11 cellular contexts compared by ENCODE assay signal in the genomic region with DNA sequence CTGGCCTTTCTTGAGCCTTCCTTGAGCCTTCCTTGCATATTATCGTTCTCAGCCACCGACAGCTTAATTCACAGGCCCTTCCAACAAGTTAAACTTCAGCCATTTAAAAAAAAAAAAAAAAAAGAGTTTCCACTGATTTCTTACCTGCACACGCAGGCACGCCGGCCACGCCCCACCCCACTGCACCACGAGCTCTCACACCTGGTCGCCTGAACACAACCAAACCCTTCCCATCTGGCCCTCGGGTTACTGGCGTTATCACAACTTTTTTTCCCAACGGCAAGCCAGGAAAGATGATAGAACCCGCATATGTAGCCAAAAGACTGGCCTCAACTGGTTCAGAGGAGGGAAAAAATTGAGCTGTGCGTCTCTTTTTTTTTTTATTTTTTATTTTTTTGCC. TPM values are rescaled to one million over a fixed set of nuclear protein-coding genes. Genes with fewer than 3 reads are reported as not detected.
DNase-seq lines count a peak whose midpoint lies in the region; ATAC-seq and TF ChIP-seq lines count a peak whose summit lies in the region.
"Had no signal": no experiment of that assay in that cellular context is flagged by ENCODE, and none has a peak within 500 bp of the region (broad histone marks: within the 10 kb centered on the region; RNA-seq: fewer than 3 reads in every experiment).

No MANE protein-coding gene starts in this region.

- peak overlapping the region; percentile 13 for H3K27ac Mint-ChIP-seq in CD4-positive, alpha-beta T cell
- H3K27ac Mint-ChIP-seq in WTC11, result peak overlapping the region; percentile 69
- H3K27ac Mint-ChIP-seq in mesothelial cell of epicardium, result peak overlapping the region; percentile 96
- H3K27ac Mint-ChIP-seq: activated CD4-positive, alpha-beta memory T cell treated with anti-CD3 and anti-CD28 coated beads for 36 hours had no signal

- no peaks in the 10 kb centered on the region for H3K36me3 Mint-ChIP-seq in CD4-positive, alpha-beta T cell (ENCODE audit: low read depth)
- H3K36me3 Mint-ChIP-seq in WTC11 (peaks cover 15% of the 10 kb centered on the region), mesothelial cell of epicardium (peaks cover 11% of the 10 kb centered on the region)
- H3K36me3 Mint-ChIP-seq: activated CD4-positive, alpha-beta memory T cell treated with anti-CD3 and anti-CD28 coated beads for 36 hours had no signal

- H3K9me3 ChIP-seq in CD4-positive, alpha-beta T cell (ENCODE audit: control insufficient read depth, low read length), result no peaks in the 10 kb centered on the region
- no peaks in the 10 kb centered on the region for H3K9me3 ChIP-seq in HEK293 (ENCODE audit: control insufficient read depth, insufficient read depth, low read depth, low read length)
- H3K9me3 ChIP-seq: esophagus muscularis mucosa, upper lobe of left lung had no signal

- CTCF ChIA-PET in CD4-positive, alpha-beta T cell (lab: Charles Lee), result no interaction called here
- CTCF ChIA-PET in HEK293 (lab: Yijun Ruan, JAX), result interaction anchor here (0.6 to 1.2 kb wide), 5 partner anchors 9 to 35 kb away, joined by 3 to 4 read pairs (median 3); no protein-coding TSS in a partner anchor
- CTCF ChIA-PET in WTC11 (lab: Charles Lee), result interaction anchor here (0.6 to 1.4 kb wide), 7 partner anchors 9 to 323 kb away, joined by 3 read pairs; no protein-coding TSS in a partner anchor

- H3K4me3 Mint-ChIP-seq in CD4-positive, alpha-beta T cell, result no peak overlapping the region
- H3K4me3 Mint-ChIP-seq in WTC11 (peak overlapping the region; percentile 30), mesothelial cell of epicardium (peak overlapping the region; percentile 51)
- H3K4me3 Mint-ChIP-seq: activated CD4-positive, alpha-beta memory T cell treated with anti-CD3 and anti-CD28 coated beads for 36 hours had no signal

- H3K9me3 Mint-ChIP-seq in CD4-positive, alpha-beta T cell, result no peaks in the 10 kb centered on the region
- no peaks in the 10 kb centered on the region for H3K9me3 Mint-ChIP-seq in WTC11
- H3K9me3 Mint-ChIP-seq in mesothelial cell of epicardium, result no peaks in the 10 kb centered on the region
- H3K9me3 Mint-ChIP-seq: activated CD4-positive, alpha-beta memory T cell treated with anti-CD3 and anti-CD28 coated beads for 36 hours had no signal

- no peak overlapping the region for H3K27ac ChIP-seq in CD4-positive, alpha-beta T cell (ENCODE audit: low read depth, low read length)
- peak overlapping the region; percentile 85 for H3K27ac ChIP-seq in HEK293 (ENCODE audit: extremely low read depth, low read depth, low read length)
- H3K27ac ChIP-seq: upper lobe of left lung had no signal

- intact Hi-C loops in CD4-positive, alpha-beta T cell (cut with DNase I, micrococcal nuclease), result no loop called here

- POLR2A ChIA-PET in CD4-positive, alpha-beta T cell (lab: Charles Lee), result interaction anchor here (1.2 kb wide), 1 partner anchor 12 kb away, joined by 7 read pairs; no protein-coding TSS in a partner anchor
- POLR2A ChIA-PET in HEK293 (lab: Yijun Ruan, JAX), result interaction anchor here (1.0 to 1.6 kb wide), 4 partner anchors 10 to 93 kb away, joined by 3 to 12 read pairs (median 6); a partner anchor contains a TSS
- POLR2A ChIA-PET in WTC11 (lab: Charles Lee), result interaction anchor here (0.6 kb wide), 1 partner anchor 38 kb away, joined by 3 read pairs; no protein-coding TSS in a partner anchor

- H3K4me3 ChIP-seq in HEK293 (ENCODE audit: low read depth, low read length), result no peak overlapping the region

- no peak for DNase-seq in CD4-positive, alpha-beta T cell
- no peak for DNase-seq in WTC11 (ENCODE audit: low spot score)
- DNase-seq in mesothelial cell of epicardium (ENCODE audit: low spot score in 2 of 2, unreplicated experiment in 2 of 2), result no peak
- no peak for DNase-seq in T-helper 1 cell
- no peak for DNase-seq in effector CD8-positive, alpha-beta T cell (lab: John Stamatoyannopoulos, UW)
- DNase-seq: activated CD4-positive, alpha-beta memory T cell treated with anti-CD3 and anti-CD28 coated beads for 36 hours had no signal

- H3K4me1 Mint-ChIP-seq in CD4-positive, alpha-beta T cell (ENCODE audit: low read depth), result peaks cover 13% of the 10 kb centered on the region
- H3K4me1 Mint-ChIP-seq in WTC11 (peaks cover 92% of the 10 kb centered on the region), mesothelial cell of epicardium (peaks cover 89% of the 10 kb centered on the region)

- H3K27me3 Mint-ChIP-seq in CD4-positive, alpha-beta T cell, result peaks cover 50% of the 10 kb centered on the region
- H3K27me3 Mint-ChIP-seq in WTC11 (ENCODE audit: low read depth), result no peaks in the 10 kb centered on the region
- no peaks in the 10 kb centered on the region for H3K27me3 Mint-ChIP-seq in mesothelial cell of epicardium (ENCODE audit: low read depth)

- TF ChIP-seq CTCF in CD4-positive, alpha-beta T cell (IDR thresholded peaks at IDR 0.05), result no peak
- TF ChIP-seq CTCF in HEK293 (tag by site-specific recombination; IDR thresholded peaks at IDR 0.05) (no peak), WTC11 (IDR thresholded peaks at IDR 0.05) (no peak), mesothelial cell of epicardium (IDR thresholded peaks at IDR 0.05; ENCODE audit: unreplicated experiment) (no peak)

- peaks cover 0 to 4% of the 10 kb centered on the region in 2 experiments; a peak in 1 of 3 replicates for H3K36me3 ChIP-seq in HEK293 (ENCODE audit: control insufficient read depth in 2 of 2, insufficient read depth in 1 of 2, low read length in 2 of 2)
- H3K36me3 ChIP-seq: esophagus muscularis mucosa, upper lobe of left lung had no signal

- peaks cover 54% of the 10 kb centered on the region for H3K4me1 ChIP-seq in HEK293 (ENCODE audit: control insufficient read depth, insufficient read depth, low read length)

- H3K27me3 ChIP-seq in CD4-positive, alpha-beta T cell (ENCODE audit: control insufficient read depth, insufficient read depth, low read length), result peaks cover 3% of the 10 kb centered on the region

- no peak for ATAC-seq in CD4-positive, alpha-beta T cell (ENCODE audit: poor library complexity)
- ATAC-seq in WTC11, result no peak
- ATAC-seq in GM19467 (IDR thresholded peaks at IDR 0.05; ENCODE audit: unreplicated experiment), result no peak
- ATAC-seq in HG02840 (IDR thresholded peaks at IDR 0.05; ENCODE audit: low FRiP score, unreplicated experiment), result no peak

TF ChIP-seq in HEK293, 187 proteins besides CTCF, POLR2A, EP300 and RAD21:
- TF ChIP-seq SCRT2 (tag by site-specific recombination; IDR thresholded peaks at IDR 0.05) (0 out of 2 replicates have a peak, but pooled peaks have one; percentile 6), ZNF114 (tag by site-specific recombination; IDR thresholded peaks at IDR 0.05) (no peak)
- TF ChIP-seq, protein P1, sequence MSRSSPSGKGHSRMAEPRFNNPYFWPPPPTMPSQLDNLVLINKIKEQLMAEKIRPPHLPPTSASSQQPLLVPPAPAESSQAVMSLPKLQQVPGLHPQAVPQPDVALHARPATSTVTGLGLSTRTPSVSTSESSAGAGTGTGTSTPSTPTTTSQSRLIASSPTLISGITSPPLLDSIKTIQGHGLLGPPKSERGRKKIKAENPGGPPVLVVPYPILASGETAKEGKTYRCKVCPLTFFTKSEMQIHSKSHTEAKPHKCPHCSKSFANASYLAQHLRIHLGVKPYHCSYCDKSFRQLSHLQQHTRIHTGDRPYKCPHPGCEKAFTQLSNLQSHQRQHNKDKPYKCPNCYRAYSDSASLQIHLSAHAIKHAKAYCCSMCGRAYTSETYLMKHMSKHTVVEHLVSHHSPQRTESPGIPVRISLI (tag by site-specific recombination; IDR thresholded peaks at IDR 0.05), result peak; percentile 72; the same call in 1 of the 2 replicates

TF ChIP-seq in WTC11, 78 proteins besides CTCF, POLR2A, EP300 and RAD21:
- TF ChIP-seq, protein P2, sequence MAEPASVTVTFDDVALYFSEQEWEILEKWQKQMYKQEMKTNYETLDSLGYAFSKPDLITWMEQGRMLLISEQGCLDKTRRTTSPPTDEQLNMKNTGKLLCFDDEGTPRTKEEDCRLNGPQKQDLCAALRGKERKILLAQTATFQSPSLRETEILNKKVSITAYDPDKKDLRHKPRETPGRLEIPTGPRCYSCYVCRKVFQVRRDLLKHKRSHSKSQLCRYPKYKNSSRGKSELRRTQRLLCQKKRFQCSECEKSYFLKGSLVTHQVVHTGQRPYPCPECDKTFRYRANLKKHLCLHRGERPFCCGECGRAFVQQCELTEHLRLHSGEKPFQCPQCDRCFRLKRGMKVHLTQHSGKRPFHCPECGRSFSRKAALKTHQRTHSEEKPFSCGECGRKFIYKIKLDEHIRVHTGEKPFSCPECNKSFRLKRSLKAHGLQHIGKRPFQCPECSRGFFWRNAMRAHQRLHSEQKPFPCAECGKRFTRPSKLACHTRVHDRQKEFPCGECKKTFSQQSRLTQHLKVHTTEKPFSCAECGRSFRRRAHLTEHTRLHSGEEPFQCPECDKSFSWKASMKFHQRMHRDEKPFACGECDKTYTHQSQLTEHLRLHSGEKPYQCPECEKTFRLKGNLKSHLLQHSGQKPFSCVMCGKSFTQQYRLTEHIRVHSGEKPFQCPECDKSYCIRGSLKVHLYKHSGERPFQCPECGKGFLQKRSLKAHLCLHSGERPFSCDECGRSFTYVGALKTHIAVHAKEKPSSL (CRISPR knock-in tag; conservative IDR thresholded peaks at IDR 0.05), result no peak
- TF ChIP-seq PRRX2 (CRISPR knock-in tag; IDR thresholded peaks at IDR 0.05) (no peak), SMAD3 (CRISPR knock-in tag; IDR thresholded peaks at IDR 0.05; ENCODE audit: borderline replicate concordance) (no peak), CREB1 (CRISPR knock-in tag; IDR thresholded peaks at IDR 0.05) (no peak)
- TF ChIP-seq, protein P3, sequence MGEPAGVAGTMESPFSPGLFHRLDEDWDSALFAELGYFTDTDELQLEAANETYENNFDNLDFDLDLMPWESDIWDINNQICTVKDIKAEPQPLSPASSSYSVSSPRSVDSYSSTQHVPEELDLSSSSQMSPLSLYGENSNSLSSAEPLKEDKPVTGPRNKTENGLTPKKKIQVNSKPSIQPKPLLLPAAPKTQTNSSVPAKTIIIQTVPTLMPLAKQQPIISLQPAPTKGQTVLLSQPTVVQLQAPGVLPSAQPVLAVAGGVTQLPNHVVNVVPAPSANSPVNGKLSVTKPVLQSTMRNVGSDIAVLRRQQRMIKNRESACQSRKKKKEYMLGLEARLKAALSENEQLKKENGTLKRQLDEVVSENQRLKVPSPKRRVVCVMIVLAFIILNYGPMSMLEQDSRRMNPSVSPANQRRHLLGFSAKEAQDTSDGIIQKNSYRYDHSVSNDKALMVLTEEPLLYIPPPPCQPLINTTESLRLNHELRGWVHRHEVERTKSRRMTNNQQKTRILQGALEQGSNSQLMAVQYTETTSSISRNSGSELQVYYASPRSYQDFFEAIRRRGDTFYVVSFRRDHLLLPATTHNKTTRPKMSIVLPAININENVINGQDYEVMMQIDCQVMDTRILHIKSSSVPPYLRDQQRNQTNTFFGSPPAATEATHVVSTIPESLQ (CRISPR knock-in tag; IDR thresholded peaks at IDR 0.05), result no peak

RNA-seq across cellular contexts. Expression of a gene that starts 23.2 kb away (rescaled TPM):
- total RNA-seq in CD4-positive, alpha-beta T cell, result 1 to 10 TPM; 2.3 to 3.3 TPM
- total RNA-seq in WTC11 (2021) (45.0 to 53.2 TPM (median 46.8 TPM) in 3 replicates), mesothelial cell of epicardium (139 to 142 TPM (median 141 TPM) in 3 replicates)
- total RNA-seq: activated CD4-positive, alpha-beta memory T cell treated with anti-CD3 and anti-CD28 coated beads for 36 hours had no signal

Comparison
In these comparisons a context has a peak if more than half of its experiments do, and no peak if none do; other contexts are left out.
1. H3K27ac Mint-ChIP-seq: peak in every context shown above with its lines; median percentile 96 in mesothelial cell of epicardium; 69 in WTC11; 13 in CD4-positive, alpha-beta T cell.
2. RNA of a gene that starts 23.2 kb away (total RNA-seq): 139 to 142 TPM in mesothelial cell of epicardium and 45.0 to 53.2 TPM in WTC11; 2.3 to 3.3 TPM in CD4-positive, alpha-beta T cell; every median in the first group is over 10 times any median in the second.